13 cellular contexts compared by ENCODE assay signal in the genomic region with DNA sequence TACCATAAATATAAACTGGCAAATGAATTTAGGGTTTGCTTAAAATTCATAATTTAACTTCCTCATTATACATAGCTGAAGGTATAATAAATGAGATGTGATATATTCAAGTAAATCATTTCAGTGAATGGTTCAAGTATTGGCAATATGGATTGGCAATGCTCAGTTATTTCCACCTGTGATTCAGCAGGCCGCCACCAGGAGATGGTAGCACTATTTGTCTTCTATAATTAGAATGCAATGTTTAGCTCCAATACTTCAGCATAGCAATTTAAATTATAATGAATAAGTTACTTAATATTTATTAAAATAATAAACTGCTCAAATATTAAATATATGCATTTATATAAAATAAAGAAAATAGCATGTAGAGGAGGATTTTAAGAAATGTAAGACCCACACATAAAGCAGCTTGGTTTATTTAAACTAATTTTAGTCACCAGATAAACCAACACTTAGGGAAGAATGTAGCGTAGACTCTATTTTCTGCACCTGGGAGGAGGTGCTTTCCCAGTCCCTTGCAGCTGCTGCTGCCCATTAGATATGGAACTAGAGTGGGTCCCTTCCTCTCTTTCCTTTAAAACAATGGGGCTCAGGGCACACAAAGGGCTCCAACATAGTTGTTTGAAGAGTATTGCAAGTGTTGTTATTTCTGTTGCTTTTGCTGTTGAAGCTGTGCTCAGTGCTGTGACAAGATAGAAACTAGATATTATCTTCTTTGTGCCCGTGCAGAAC.
DNase-seq lines count a peak whose midpoint lies in the region; ATAC-seq, FAIRE-seq and TF ChIP-seq lines count a peak whose summit lies in the region.
"Had no signal": no experiment of that assay in that cellular context is flagged by ENCODE, and none has a peak within 500 bp of the region (broad histone marks: within the 10 kb centered on the region; RNA-seq: fewer than 3 reads in every experiment).

No MANE protein-coding gene starts in this region.

- no peaks in the 10 kb centered on the region for H3K27me3 ChIP-seq in K562 (ENCODE audit: control insufficient read depth in 2 of 2, insufficient read depth in 2 of 2, low read length in 2 of 2)
- no peaks in the 10 kb centered on the region for H3K27me3 ChIP-seq in liver (ENCODE audit: control insufficient read depth in 4 of 4, insufficient read depth in 4 of 4, low read length in 3 of 4)
- H3K27me3 ChIP-seq: tibial artery had no signal

- H3K9me1 ChIP-seq in K562 (ENCODE audit: control insufficient read depth, insufficient read depth, low read length) = no peaks in the 10 kb centered on the region

- H3K27ac ChIP-seq in C4-2B = no peak overlapping the region
- no peak overlapping the region for H3K27ac ChIP-seq in K562 (ENCODE audit: extremely low read depth, low read depth, low read length)
- H3K27ac ChIP-seq in liver (ENCODE audit: low read depth in 1 of 2, low read length in 2 of 2) = no peak overlapping the region
- H3K27ac ChIP-seq: tibial artery had no signal

- no peaks in the 10 kb centered on the region for H3K79me2 ChIP-seq in K562 (ENCODE audit: control insufficient read depth, insufficient read depth, low read length)

- no peak overlapping the region for H3K4me2 ChIP-seq in K562 (ENCODE audit: insufficient read depth, low read length)

- WGBS in K562 (ENCODE audit: insufficient coverage, low coverage, missing lambda C conversion rate) = 2% methylated on average over 3 of the region's 3 CpGs
- 88% methylated on average over 3 of the region's 3 CpGs for WGBS in liver

- CTCF ChIA-PET in K562 (lab: Yijun Ruan, JAX; ENCODE audit: low intra/inter-chr PET ratio) = interaction anchor here (0.5 to 1.0 kb wide), 3 partner anchors 53 to 358 kb away, joined by 3 read pairs; no protein-coding TSS in a partner anchor

- H3K4me3 ChIP-seq in K562 (no peak overlapping the region), liver (ENCODE audit: low read depth in 1 of 3, low read length in 3 of 3) (no peak overlapping the region)
- H3K4me3 ChIP-seq: tibial artery had no signal

- no peak for FAIRE-seq in K562 (lab: Jason Lieb, UNC)
- FAIRE-seq: RCC 7860 had no signal

- H3K36me3 ChIP-seq in K562 (ENCODE audit: control insufficient read depth, insufficient read depth, low read length) (no peaks in the 10 kb centered on the region), liver (ENCODE audit: control insufficient read depth in 4 of 4, insufficient read depth in 3 of 4, low read depth in 1 of 4, low read length in 3 of 4) (no peaks in the 10 kb centered on the region)
- H3K36me3 ChIP-seq: tibial artery had no signal

- ATAC-seq in HG03175 (IDR thresholded peaks at IDR 0.05; ENCODE audit: unreplicated experiment) (peak; percentile 60), K562 (0 out of 3 replicates have a peak, but pooled peaks have one; percentile 42), GM18520 (IDR thresholded peaks at IDR 0.05; ENCODE audit: unreplicated experiment) (no peak)
- ATAC-seq: activated T-helper 17 cell treated with anti-CD3 and anti-CD28 coated beads, Interleukin-2, amount 50 U/mL, for 72 hours had no signal

- TF ChIP-seq EP300 in K562 (IDR thresholded peaks at IDR 0.05; ENCODE audit: low read length) = no peak

- peak in 1 of 4 experiments; percentile 9 for DNase-seq in K562 (ENCODE audit: extremely low read depth in 1 of 4, low spot score in 3 of 4)
- no peak for DNase-seq in LoVo (ENCODE audit: low spot score)
- DNase-seq in OCI-M2 (lab: John Stamatoyannopoulos, UW; ENCODE audit: unreplicated experiment) = no peak
- no peak for DNase-seq in NCI-H526 (lab: John Stamatoyannopoulos, UW)
- DNase-seq: immature natural killer cell, NCI-H1436 treated with DMSO at 0.1 percent for 48 hours, tibial artery had no signal

- no peak for TF ChIP-seq POLR2A in K562 (conservative IDR thresholded peaks at IDR 0.05)

- POLR2A ChIA-PET in K562 (lab: Yijun Ruan, JAX) = interaction anchor here (0.7 kb wide), 1 partner anchor 135 kb away, joined by 3 read pairs; no protein-coding TSS in a partner anchor

- no TSS peak for BruUV-seq in K562 (replicated peaks; lab: Mats Ljungman, UMichigan)

- intact Hi-C loops in K562 (cut with micrococcal nuclease) = loop anchor here (1.0 kb wide), 2 partner anchors 155 to 381 kb away; no protein-coding TSS in a partner anchor

- in situ Hi-C loops in K562 (cut with MboI) = no loop called here

- H3K4me1 ChIP-seq in K562 (replicated peaks in 1 of 2; ENCODE audit: control insufficient read depth in 2 of 2, insufficient read depth in 2 of 2, low read length in 2 of 2) (no peaks in the 10 kb centered on the region), liver (ENCODE audit: control insufficient read depth in 4 of 4, insufficient read depth in 4 of 4, low read length in 3 of 4) (no peaks in the 10 kb centered on the region)
- H3K4me1 ChIP-seq: tibial artery had no signal

- no peaks in the 10 kb centered on the region for H3K9me3 ChIP-seq in K562 (replicated peaks; ENCODE audit: control insufficient read depth, insufficient read depth, low read depth, low read length)
- H3K9me3 ChIP-seq in liver (ENCODE audit: control insufficient read depth in 4 of 4, low read length in 3 of 4) = no peaks in the 10 kb centered on the region
- H3K9me3 ChIP-seq: tibial artery had no signal

- H3K9ac ChIP-seq in K562 (ENCODE audit: insufficient read depth in 1 of 2, low read depth in 2 of 2, low read length in 2 of 2) (no peak overlapping the region), liver (ENCODE audit: low read depth in 1 of 2, low read length in 2 of 2) (no peak overlapping the region)

- TF ChIP-seq CTCF in C4-2B (conservative IDR thresholded peaks at IDR 0.05) = peak; percentile 71
- TF ChIP-seq CTCF in K562 (IDR thresholded peaks at IDR 0.05 in 2 of 3, conservative IDR thresholded peaks at IDR 0.05 in 1 of 3; ENCODE audit: insufficient read depth in 2 of 3, low read depth in 1 of 3, low read length in 3 of 3) = peak; percentile 23 to 58 (median 24); a peak in 4 of 6 replicates
- TF ChIP-seq CTCF in liver (IDR thresholded peaks at IDR 0.05; ENCODE audit: low read depth, low read length, missing input control) = peak; percentile 27

- no peaks in the 10 kb centered on the region for H4K20me1 ChIP-seq in K562 (replicated peaks; ENCODE audit: control insufficient read depth, insufficient read depth, low read length)

- TF ChIP-seq RAD21 in K562 (CRISPR knock-in tag; conservative IDR thresholded peaks at IDR 0.05 in 1 of 2, IDR thresholded peaks at IDR 0.05 in 1 of 2) (peak; percentile 58 to 59), liver (IDR thresholded peaks at IDR 0.05) (no peak)

- no peak overlapping the region for H2AFZ ChIP-seq in K562 (ENCODE audit: low read depth, low read length)

TF ChIP-seq in K562, 482 proteins besides CTCF, POLR2A, EP300 and RAD21 (continues in another document):
- TF ChIP-seq CBFA2T2 (conservative IDR thresholded peaks at IDR 0.05) = no peak
- TF ChIP-seq FOXA1 (IDR thresholded peaks at IDR 0.05; ENCODE audit: borderline replicate concordance) = no peak
- no peak for TF ChIP-seq ZNF436 (CRISPR knock-in tag; IDR thresholded peaks at IDR 0.05)
- TF ChIP-seq LEF1 (IDR thresholded peaks at IDR 0.05) = no peak
- TF ChIP-seq, protein P1, sequence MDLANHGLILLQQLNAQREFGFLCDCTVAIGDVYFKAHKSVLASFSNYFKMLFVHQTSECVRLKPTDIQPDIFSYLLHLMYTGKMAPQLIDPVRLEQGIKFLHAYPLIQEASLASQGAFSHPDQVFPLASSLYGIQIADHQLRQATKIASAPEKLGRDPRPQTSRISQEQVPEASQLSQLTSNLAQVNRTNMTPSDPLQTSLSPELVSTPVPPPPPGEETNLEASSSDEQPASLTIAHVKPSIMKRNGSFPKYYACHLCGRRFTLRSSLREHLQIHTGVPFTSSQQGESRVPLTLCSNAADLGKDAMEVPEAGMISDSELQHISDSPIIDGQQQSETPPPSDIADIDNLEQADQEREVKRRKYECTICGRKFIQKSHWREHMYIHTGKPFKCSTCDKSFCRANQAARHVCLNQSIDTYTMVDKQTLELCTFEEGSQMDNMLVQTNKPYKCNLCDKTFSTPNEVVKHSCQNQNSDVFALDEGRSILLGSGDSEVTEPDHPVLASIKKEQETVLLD (IDR thresholded peaks at IDR 0.05) = no peak
- TF ChIP-seq ZNF24 (IDR thresholded peaks at IDR 0.05) = no peak
- TF ChIP-seq EP400 (IDR thresholded peaks at IDR 0.05) = no peak
- no peak for TF ChIP-seq ZNF41 (CRISPR knock-in tag; conservative IDR thresholded peaks at IDR 0.05)
- TF ChIP-seq ZNF561 (CRISPR knock-in tag; conservative IDR thresholded peaks at IDR 0.05) = no peak
- no peak for TF ChIP-seq BRCA1 (IDR thresholded peaks at IDR 0.05)
- no peak for TF ChIP-seq BRCA1 (CRISPR knock-in tag; IDR thresholded peaks at IDR 0.05)
- no peak for TF ChIP-seq EWSR1 (IDR thresholded peaks at IDR 0.05; ENCODE audit: borderline replicate concordance, low read depth, partially characterized antibody)
- no peak for TF ChIP-seq ZFPM2 (CRISPR knock-in tag; IDR thresholded peaks at IDR 0.05)

TF ChIP-seq in liver, 16 proteins besides CTCF, POLR2A, EP300 and RAD21:
- no peak for TF ChIP-seq RXRA (IDR thresholded peaks at IDR 0.05)
- TF ChIP-seq YY1 (IDR thresholded peaks at IDR 0.05) = no peak
- TF ChIP-seq FOXA2 (IDR thresholded peaks at IDR 0.05) = no peak
- TF ChIP-seq GABPA (IDR thresholded peaks at IDR 0.05 in 1 of 2, conservative IDR thresholded peaks at IDR 0.05 in 1 of 2) = no peak
- no peak for TF ChIP-seq EGR1 (IDR thresholded peaks at IDR 0.05; ENCODE audit: low read depth in 2 of 2)
- TF ChIP-seq TAF1 (conservative IDR thresholded peaks at IDR 0.05) = no peak
- TF ChIP-seq SP1 (IDR thresholded peaks at IDR 0.05) = no peak
- TF ChIP-seq JUND (IDR thresholded peaks at IDR 0.05) = no peak
- TF ChIP-seq, protein P2, sequence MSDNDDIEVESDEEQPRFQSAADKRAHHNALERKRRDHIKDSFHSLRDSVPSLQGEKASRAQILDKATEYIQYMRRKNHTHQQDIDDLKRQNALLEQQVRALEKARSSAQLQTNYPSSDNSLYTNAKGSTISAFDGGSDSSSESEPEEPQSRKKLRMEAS (IDR thresholded peaks at IDR 0.05) = no peak
- no peak for TF ChIP-seq NR2F2 (IDR thresholded peaks at IDR 0.05)
